1 cellular context compared by ENCODE assay signal in genomic region chr16:19114359-19115147, GRCh38.
TF ChIP-seq lines count a peak whose summit lies in the region.

No MANE protein-coding gene starts in this region.

TF ChIP-seq in HEK293, 187 proteins besides CTCF, POLR2A, EP300 and RAD21 (continued from another document):
- TF ChIP-seq PRDM10 (tag by site-specific recombination; IDR thresholded peaks at IDR 0.05) (peak; percentile 31), ZNF501 (tag by site-specific recombination; IDR thresholded peaks at IDR 0.05) (no peak), ZNF449 (tag by site-specific recombination; IDR thresholded peaks at IDR 0.05) (no peak), ZNF624 (tag by site-specific recombination; IDR thresholded peaks at IDR 0.05) (no peak), BCL6B (tag by site-specific recombination; IDR thresholded peaks at IDR 0.05) (no peak), ZNF626 (tag by site-specific recombination; IDR thresholded peaks at IDR 0.05) (no peak), ZNF302 (tag by site-specific recombination; IDR thresholded peaks at IDR 0.05; ENCODE audit: low read depth) (no peak), ZNF791 (tag by site-specific recombination; IDR thresholded peaks at IDR 0.05) (no peak), ZNF660 (tag by site-specific recombination; IDR thresholded peaks at IDR 0.05) (no peak)
